ENCODE assay signal across 17 cellular contexts in genomic region chr2:9993490-9994165, GRCh38. TPM values are rescaled to one million over a fixed set of nuclear protein-coding genes. Genes with fewer than 3 reads are reported as not detected.
DNase-seq lines count a peak whose midpoint lies in the region; ATAC-seq and TF ChIP-seq lines count a peak whose summit lies in the region.
"Had no signal": no experiment of that assay in that cellular context is flagged by ENCODE, and none has a peak within 500 bp of the region (broad histone marks: within the 10 kb centered on the region; RNA-seq: fewer than 3 reads in every experiment).

No MANE protein-coding gene starts in this region.

- H3K36me3 ChIP-seq in hepatocyte (replicated peaks; ENCODE audit: insufficient read depth, low read depth) (no peaks in the 10 kb centered on the region), vagina (no peaks in the 10 kb centered on the region)
- H3K36me3 ChIP-seq: BLaER1, colonic mucosa, ovary, tibial nerve had no signal

- H3K79me2 ChIP-seq in hepatocyte = no peaks in the 10 kb centered on the region

- no peak overlapping the region for H3K4me3 ChIP-seq in hepatocyte
- H3K4me3 ChIP-seq in vagina = no peak overlapping the region
- H3K4me3 ChIP-seq: BLaER1, colonic mucosa, ovary, tibial nerve had no signal

- H2AFZ ChIP-seq in hepatocyte = no peak overlapping the region

- no peak for DNase-seq in activated naive CD8-positive, alpha-beta T cell treated with anti-CD3 and anti-CD28 coated beads, Interleukin-2, amount 50 U/mL, for 24 hours
- DNase-seq in activated naive CD8-positive, alpha-beta T cell treated with anti-CD3 and anti-CD28 coated beads for 36 hours = no peak
- DNase-seq in dermis blood vessel endothelial cell (peak; percentile 42), hepatocyte (ENCODE audit: low spot score) (no peak), vagina (ENCODE audit: extremely low spot score in 2 of 2) (no peak), GDM1 (lab: John Stamatoyannopoulos, UW) (no peak), NCI-H1092 (lab: John Stamatoyannopoulos, UW) (no peak)
- DNase-seq: activated CD8-positive, alpha-beta memory T cell treated with anti-CD3 and anti-CD28 coated beads, Interleukin-2, amount 50 U/mL, for 48 hours; amniotic stem cell; colonic mucosa; DMS79; NCI-H2107; ovary; WERI-Rb-1 had no signal

- no peak overlapping the region for H3K27ac ChIP-seq in hepatocyte
- peak overlapping the region; percentile 68 for H3K27ac ChIP-seq in vagina
- H3K27ac ChIP-seq: BLaER1, colonic mucosa, ovary, WERI-Rb-1 had no signal

- H3K4me2 ChIP-seq in hepatocyte = no peak overlapping the region
- H3K4me2 ChIP-seq: BLaER1 had no signal

- intact Hi-C loops in vagina (cut with DNase I) = no loop called here

- H3K27me3 Mint-ChIP-seq in activated naive CD8-positive, alpha-beta T cell treated with anti-CD3 and anti-CD28 coated beads, Interleukin-2, amount 50 U/mL, for 24 hours = no peaks in the 10 kb centered on the region
- peaks cover 8% of the 10 kb centered on the region for H3K27me3 Mint-ChIP-seq in activated naive CD8-positive, alpha-beta T cell treated with anti-CD3 and anti-CD28 coated beads for 36 hours

- H3K9me3 Mint-ChIP-seq in activated naive CD8-positive, alpha-beta T cell treated with anti-CD3 and anti-CD28 coated beads, Interleukin-2, amount 50 U/mL, for 24 hours = no peaks in the 10 kb centered on the region
- H3K9me3 Mint-ChIP-seq in activated naive CD8-positive, alpha-beta T cell treated with anti-CD3 and anti-CD28 coated beads for 36 hours = no peaks in the 10 kb centered on the region

- no peak overlapping the region for H3K27ac Mint-ChIP-seq in activated naive CD8-positive, alpha-beta T cell treated with anti-CD3 and anti-CD28 coated beads, Interleukin-2, amount 50 U/mL, for 24 hours
- no peak overlapping the region for H3K27ac Mint-ChIP-seq in activated naive CD8-positive, alpha-beta T cell treated with anti-CD3 and anti-CD28 coated beads for 36 hours

- H3K36me3 Mint-ChIP-seq in activated naive CD8-positive, alpha-beta T cell treated with anti-CD3 and anti-CD28 coated beads, Interleukin-2, amount 50 U/mL, for 24 hours (ENCODE audit: low read depth) = no peaks in the 10 kb centered on the region
- no peaks in the 10 kb centered on the region for H3K36me3 Mint-ChIP-seq in activated naive CD8-positive, alpha-beta T cell treated with anti-CD3 and anti-CD28 coated beads for 36 hours

- TF ChIP-seq CTCF in hepatocyte (IDR thresholded peaks at IDR 0.05; ENCODE audit: poor library complexity) (peak; percentile 21), vagina (IDR thresholded peaks at IDR 0.05) (no peak)

- H3K4me3 Mint-ChIP-seq in activated naive CD8-positive, alpha-beta T cell treated with anti-CD3 and anti-CD28 coated beads, Interleukin-2, amount 50 U/mL, for 24 hours = no peak overlapping the region
- no peak overlapping the region for H3K4me3 Mint-ChIP-seq in activated naive CD8-positive, alpha-beta T cell treated with anti-CD3 and anti-CD28 coated beads for 36 hours

- H3K4me1 ChIP-seq in hepatocyte (ENCODE audit: insufficient read depth) (no peaks in the 10 kb centered on the region), vagina (peaks cover 30% of the 10 kb centered on the region)
- H3K4me1 ChIP-seq: colonic mucosa had no signal

- H3K9me2 ChIP-seq in hepatocyte (replicated peaks; ENCODE audit: insufficient read depth) = no peaks in the 10 kb centered on the region

- WGBS in hepatocyte (ENCODE audit: low lambda C conversion rate, missing lambda C conversion rate) = 84% methylated on average over 6 of the region's 6 CpGs

- H3K27me3 ChIP-seq in hepatocyte = no peaks in the 10 kb centered on the region
- no peaks in the 10 kb centered on the region for H3K27me3 ChIP-seq in vagina
- H3K27me3 ChIP-seq: BLaER1, colonic mucosa, ovary, tibial nerve had no signal

- no peak for TF ChIP-seq POLR2A in vagina (IDR thresholded peaks at IDR 0.05)

- ATAC-seq in activated naive CD8-positive, alpha-beta T cell treated with anti-CD3 and anti-CD28 coated beads, Interleukin-2, amount 50 U/mL, for 24 hours = peak; percentile 40
- ATAC-seq in HG03565 (IDR thresholded peaks at IDR 0.05; ENCODE audit: unreplicated experiment) = no peak

- no peaks in the 10 kb centered on the region for H4K20me1 ChIP-seq in hepatocyte (ENCODE audit: insufficient read depth, poor library complexity, severe bottlenecking)
- H4K20me1 ChIP-seq: BLaER1 had no signal

- H3K9me3 ChIP-seq in hepatocyte (ENCODE audit: low read depth) (no peaks in the 10 kb centered on the region), vagina (no peaks in the 10 kb centered on the region)
- H3K9me3 ChIP-seq: BLaER1, colonic mucosa, ovary, tibial nerve had no signal

- H3K4me1 Mint-ChIP-seq in activated naive CD8-positive, alpha-beta T cell treated with anti-CD3 and anti-CD28 coated beads, Interleukin-2, amount 50 U/mL, for 24 hours = peaks cover 8% of the 10 kb centered on the region
- H3K4me1 Mint-ChIP-seq in activated naive CD8-positive, alpha-beta T cell treated with anti-CD3 and anti-CD28 coated beads for 36 hours = peaks cover 4% of the 10 kb centered on the region

RNA-seq across cellular contexts. Expression of gene GRHL1, which starts 42.1 kb away (rescaled TPM):
- under 1 TPM; 0.49 to 0.76 TPM for total RNA-seq in activated naive CD8-positive, alpha-beta T cell treated with anti-CD3 and anti-CD28 coated beads for 36 hours
- 0.37 and 0.85 TPM in 2 replicates for total RNA-seq in dermis blood vessel endothelial cell
- total RNA-seq in hepatocyte = 10.0 and 10.9 TPM in 2 replicates
- 4.0 and 9.5 TPM in 2 replicates for polyA plus RNA-seq in hepatocyte
- total RNA-seq in vagina = 126 TPM

RNA-seq across cellular contexts. Expression of gene KLF11, which starts 49.7 kb away (rescaled TPM):
- total RNA-seq in activated naive CD8-positive, alpha-beta T cell treated with anti-CD3 and anti-CD28 coated beads for 36 hours = 1 to 10 TPM; 3.7 to 3.9 TPM
- total RNA-seq in dermis blood vessel endothelial cell (7.6 and 11.6 TPM in 2 replicates), hepatocyte (8.6 and 11.3 TPM in 2 replicates), vagina (30.4 TPM)
- 7.7 and 10.2 TPM in 2 replicates for polyA plus RNA-seq in hepatocyte

Comparison
In these comparisons a context has a peak if more than half of its experiments do, and no peak if none do; other contexts are left out.
1. RNA of gene GRHL1, which starts 42.1 kb away (total RNA-seq): 126 TPM in vagina (single experiment); 10.0 to 10.9 TPM in hepatocyte, 0.37 to 0.85 TPM in dermis blood vessel endothelial cell and 0.49 to 0.76 TPM in activated naive CD8-positive, alpha-beta T cell treated with anti-CD3 and anti-CD28 coated beads for 36 hours; every median in the first group is over 10 times any median in the second.